In the genomic region with DNA sequence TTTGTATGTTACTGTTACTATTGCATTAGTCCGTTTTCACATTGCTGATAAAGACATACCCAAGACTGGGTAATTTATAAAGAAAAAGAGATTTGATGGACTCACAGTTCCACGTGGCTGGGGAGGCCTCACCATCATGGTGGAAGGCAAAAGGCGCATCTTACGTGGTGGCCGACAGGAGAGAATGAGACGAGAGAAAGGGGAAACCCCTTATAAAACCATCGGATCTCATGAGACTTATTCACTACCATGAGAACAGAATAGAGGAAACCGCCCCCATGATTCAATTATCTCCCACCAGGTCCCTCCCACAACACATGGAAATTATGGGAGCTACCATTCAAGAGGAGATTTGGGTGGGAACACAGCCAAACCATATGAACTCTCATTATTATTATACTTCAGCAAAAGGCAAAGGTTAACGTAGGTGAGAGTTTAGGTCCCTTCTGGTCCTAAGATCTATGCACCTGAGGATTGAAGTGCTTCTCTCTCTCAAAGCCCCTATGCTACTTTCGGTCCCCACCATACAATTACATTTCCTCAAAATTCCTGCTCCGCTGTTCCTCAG, we compare ENCODE assay signal across 10 cellular contexts. TPM values are rescaled to one million over a fixed set of nuclear protein-coding genes. Genes with fewer than 3 reads are reported as not detected.
DNase-seq lines count a peak whose midpoint lies in the region; ATAC-seq, FAIRE-seq and TF ChIP-seq lines count a peak whose summit lies in the region.
"Not testable (repeated sequence)": the region's sequence is repeated elsewhere in the genome, so short reads cannot be mapped to it uniquely, and the experiment has no call there.
"Had no signal": no experiment of that assay in that cellular context is flagged by ENCODE, and none has a peak within 500 bp of the region (broad histone marks: within the 10 kb centered on the region; RNA-seq: fewer than 3 reads in every experiment).

No MANE protein-coding gene starts in this region.

- not testable (repeated sequence) for H3K4me3 ChIP-seq in GM23338, SK-N-MC, GM12878

- DNase-seq in GM23338 (ENCODE audit: low spot score); SK-N-MC (ENCODE audit: low read depth, low spot score); GM12878 (ENCODE audit: low read depth, low spot score); natural killer cell: not testable (repeated sequence)
- DNase-seq in activated CD4-positive, alpha-beta T cell treated with anti-CD3 and anti-CD28 coated beads, Interleukin-2, amount 50 U/mL, for 48 hours = peak; percentile 28 to 35
- peak; percentile 55 for DNase-seq in putamen (ENCODE audit: low spot score)

- not testable (repeated sequence) for H3K9me2 ChIP-seq in GM23338 (ENCODE audit: insufficient read depth)

- H3K36me3 ChIP-seq in GM23338 (ENCODE audit: insufficient read depth); SK-N-MC (ENCODE audit: insufficient read depth, low read length); GM12878 (ENCODE audit: control insufficient read depth in 2 of 2, insufficient read depth in 2 of 2, low read length in 1 of 2): not testable (repeated sequence)

- 11% methylated on average over 11 of the region's 11 CpGs for WGBS in GM12878 (ENCODE audit: insufficient coverage, insufficient replicate concordance, low lambda C conversion rate, missing lambda C conversion rate)

- H3K27me3 ChIP-seq in GM23338 (ENCODE audit: insufficient read depth); GM12878 (replicated peaks in 1 of 2; ENCODE audit: control insufficient read depth in 2 of 2, insufficient read depth in 2 of 2, low read length in 1 of 2): not testable (repeated sequence)

- not testable (repeated sequence) for H4K20me1 ChIP-seq in GM23338 (replicated peaks; ENCODE audit: insufficient read depth); GM12878 (ENCODE audit: control insufficient read depth, insufficient read depth)

- H3K9me3 Mint-ChIP-seq in GM23338; activated T-helper 17 cell treated with anti-CD3 and anti-CD28 coated beads, Interleukin-2, amount 50 U/mL, for 72 hours; natural killer cell: not testable (repeated sequence)

- ATAC-seq in GM23338, GM12878, natural killer cell: not testable (repeated sequence)
- peak; percentile 53 for ATAC-seq in activated T-helper 17 cell treated with anti-CD3 and anti-CD28 coated beads, Interleukin-2, amount 50 U/mL, for 72 hours (replicated peaks)

- CTCF ChIA-PET in GM12878 (lab: Yijun Ruan, JAX) = interaction anchor here (1.0 to 2.6 kb wide), 7 partner anchors 8 to 442 kb away, joined by 3 to 12 read pairs (median 3); no protein-coding TSS in a partner anchor

- TF ChIP-seq EP300 in GM12878 (IDR thresholded peaks at IDR 0.05; ENCODE audit: borderline replicate concordance in 1 of 2, control insufficient read depth in 1 of 2, low read depth in 2 of 2, low read length in 2 of 2) = not testable (repeated sequence)

- FAIRE-seq in GM12878 (lab: Jason Lieb, UNC) = not testable (repeated sequence)

- H3K4me1 ChIP-seq in GM23338 (ENCODE audit: insufficient read depth) = not testable (repeated sequence)
- H3K4me1 ChIP-seq in GM12878 (ENCODE audit: control insufficient read depth, insufficient read depth, low read length) = peaks cover 14% of the 10 kb centered on the region

- not testable (repeated sequence) for H3K36me3 Mint-ChIP-seq in GM23338 (ENCODE audit: low read depth); activated T-helper 17 cell treated with anti-CD3 and anti-CD28 coated beads, Interleukin-2, amount 50 U/mL, for 72 hours (ENCODE audit: low read depth); natural killer cell

- in situ Hi-C loops in GM12878 (cut with MboI) = loop anchor here (10.0 kb wide), 1 partner anchor 631 kb away; no protein-coding TSS in a partner anchor

- H3K27me3 Mint-ChIP-seq in GM23338 (ENCODE audit: insufficient read depth, low read depth, poor library complexity); activated T-helper 17 cell treated with anti-CD3 and anti-CD28 coated beads, Interleukin-2, amount 50 U/mL, for 72 hours; natural killer cell (ENCODE audit: low read depth in 2 of 2): not testable (repeated sequence)

- H3K4me2 ChIP-seq in GM23338; GM12878 (ENCODE audit: control insufficient read depth, insufficient read depth): not testable (repeated sequence)

- H3K27ac Mint-ChIP-seq in GM23338, natural killer cell: not testable (repeated sequence)
- H3K27ac Mint-ChIP-seq in activated T-helper 17 cell treated with anti-CD3 and anti-CD28 coated beads, Interleukin-2, amount 50 U/mL, for 72 hours = peak overlapping the region; percentile 45

- not testable (repeated sequence) for H3K9me3 ChIP-seq in SK-N-MC (ENCODE audit: low read depth, low read length); GM12878 (replicated peaks; ENCODE audit: control insufficient read depth, insufficient read depth, low read length)

- H3K4me1 Mint-ChIP-seq in GM23338 (peaks cover 21% of the 10 kb centered on the region), natural killer cell (peaks cover 17 to 18% of the 10 kb centered on the region in 2 donors)
- peaks cover 27% of the 10 kb centered on the region for H3K4me1 Mint-ChIP-seq in activated T-helper 17 cell treated with anti-CD3 and anti-CD28 coated beads, Interleukin-2, amount 50 U/mL, for 72 hours

- H3K79me2 ChIP-seq in GM23338 (replicated peaks; ENCODE audit: insufficient read depth) (peaks cover 23% of the 10 kb centered on the region), GM12878 (ENCODE audit: control insufficient read depth, insufficient read depth, low read length) (peaks cover 20% of the 10 kb centered on the region)

- SMC1A ChIA-PET in GM12878 (lab: Charles Lee; ENCODE audit: uncharacterized antibody, unreplicated experiment) = interaction anchor here (0.9 to 1.4 kb wide), 4 partner anchors 8 to 907 kb away, joined by 3 to 4 read pairs (median 3); no protein-coding TSS in a partner anchor

- not testable (repeated sequence) for TF ChIP-seq POLR2A in GM12878 (IDR thresholded peaks at IDR 0.05; ENCODE audit: low read depth, low read length)

- intact Hi-C loops in GM12878 (cut with micrococcal nuclease; ENCODE audit: unreplicated experiment) = not testable (repeated sequence)
- intact Hi-C loops in natural killer cell (cut with micrococcal nuclease) = loop anchor here (10.0 kb wide), 1 partner anchor 439 kb away; no protein-coding TSS in a partner anchor

- not testable (repeated sequence) for BruUV-seq in GM12878 (replicated peaks; lab: Mats Ljungman, UMichigan)

- POLR2A ChIA-PET in GM12878 (lab: Charles Lee) = not testable (repeated sequence)

- H3K9ac ChIP-seq in SK-N-MC (ENCODE audit: insufficient read length); GM12878 (ENCODE audit: control insufficient read depth, insufficient read depth, low read length): not testable (repeated sequence)

- not testable (repeated sequence) for TF ChIP-seq CTCF in GM23338 (conservative IDR thresholded peaks at IDR 0.05; ENCODE audit: low read depth in 2 of 2); GM12878 (IDR thresholded peaks at IDR 0.05 in 2 of 3, conservative IDR thresholded peaks at IDR 0.05 in 1 of 3; ENCODE audit: control insufficient read depth in 2 of 3, extremely low read depth in 1 of 3, insufficient read depth in 1 of 3, low read depth in 3 of 3, low read length in 3 of 3); natural killer cell (IDR thresholded peaks at IDR 0.05)

- H3K27ac ChIP-seq in GM23338 (ENCODE audit: low read depth); GM12878 (ENCODE audit: control insufficient read depth, insufficient read depth): not testable (repeated sequence)
- 0 out of 2 replicates have a peak overlapping the region, but pooled peaks have one; percentile 14 for H3K27ac ChIP-seq in SK-N-MC

- not testable (repeated sequence) for TF ChIP-seq RAD21 in GM12878 (IDR thresholded peaks at IDR 0.05; ENCODE audit: insufficient read depth, low read depth, low read length)

- not testable (repeated sequence) for H3F3A ChIP-seq in GM23338 (replicated peaks; ENCODE audit: low read depth)

- 0 out of 2 replicates have a peak overlapping the region, but pooled peaks have one; percentile 32 for H2AFZ ChIP-seq in GM23338
- not testable (repeated sequence) for H2AFZ ChIP-seq in GM12878 (ENCODE audit: control insufficient read depth, low read depth, low read length)

- H3K4me3 Mint-ChIP-seq in GM23338 = not testable (repeated sequence)
- H3K4me3 Mint-ChIP-seq in activated T-helper 17 cell treated with anti-CD3 and anti-CD28 coated beads, Interleukin-2, amount 50 U/mL, for 72 hours = peak overlapping the region; percentile 51
- peak overlapping the region; percentile 21 for H3K4me3 Mint-ChIP-seq in natural killer cell

- RAD21 ChIA-PET in GM12878 (lab: Charles Lee; ENCODE audit: unreplicated experiment) = interaction anchor here (1.7 kb wide), 1 partner anchor 440 kb away, joined by 4 read pairs; no protein-coding TSS in a partner anchor

RNA-seq across cellular contexts. Expression of a gene that starts 2.5 kb away (rescaled TPM):
- total RNA-seq in GM23338 (2014; rRNA removed; shearing (Covaris generic)) = 105 and 196 TPM in 2 replicates
- polyA plus RNA-seq in GM23338 (2016; fragmentation: Nextera tagmentation; extraction: Ambion mirVana) = 477 and 584 TPM in 2 replicates
- total RNA-seq in activated T-helper 17 cell treated with anti-CD3 and anti-CD28 coated beads, Interleukin-2, amount 50 U/mL, for 72 hours = 10 to 100 TPM; 32.5 to 35.8 TPM
- 6.5 and 8.4 TPM in 2 replicates for total RNA-seq in GM12878 (2013; cell fraction: nucleolus; rRNA removed)
- 40.0 and 54.8 TPM in 2 replicates for total RNA-seq in GM12878 (2014; rRNA removed)
- total RNA-seq in GM12878 (2014; rRNA removed; fragmentation: Illumina TruSeq; extraction: Trizol) = 88.4 and 94.5 TPM in 2 replicates
- 36.9 and 39.0 TPM in 2 replicates for total RNA-seq in GM12878 (2021)
- polyA plus RNA-seq in GM12878 (2011; ENCODE audit: low read depth) = 11.2 TPM
- polyA plus RNA-seq in GM12878 (2011; rRNA removed) = 60.8 and 128 TPM in 2 replicates
- 16.6 and 21.9 TPM in 2 replicates for polyA plus RNA-seq in GM12878 (2011; cell fraction: cytosol; rRNA removed)
- 20.8 and 22.9 TPM in 2 replicates for polyA plus RNA-seq in GM12878 (2011; cell fraction: nucleus; rRNA removed)
- 58.4 and 77.9 TPM in 2 replicates for polyA plus RNA-seq in GM12878 (2012)
- 136 and 201 TPM in 2 replicates for polyA plus RNA-seq in GM12878 (2014; fragmentation: Illumina TruSeq; extraction: Trizol)
- polyA plus RNA-seq in GM12878 (2014; fragmentation: Nextera tagmentation; extraction: Ambion mirVana) = 100 to 1,000 TPM; 121 to 123 TPM
- polyA plus RNA-seq in GM12878 (2014; rRNA removed) = 51.0 and 76.6 TPM in 2 replicates
- 10 to 100 TPM; 78.1 to 87.5 TPM for polyA plus RNA-seq in GM12878 (2016; fragmentation: Nextera tagmentation; extraction: Ambion mirVana)
- 4.4 and 6.5 TPM in 2 replicates for polyA minus RNA-seq in GM12878 (2011; rRNA and poly(A)+ RNA removed)
- 5.4 and 8.2 TPM in 2 replicates for polyA minus RNA-seq in GM12878 (2011; cell fraction: cytosol; rRNA and poly(A)+ RNA removed)
- polyA minus RNA-seq in GM12878 (2011; cell fraction: nucleus; rRNA and poly(A)+ RNA removed) = 0.97 and 2.9 TPM in 2 replicates
- total RNA-seq in natural killer cell = 10 to 100 TPM; 16.5 to 22.2 (median 17.1) TPM

RNA-seq across cellular contexts. Expression of a gene that starts 31.6 kb away (rescaled TPM):
- total RNA-seq in GM23338 (2014; rRNA removed; shearing (Covaris generic)) = 0.12 TPM in 1 of 2 replicates, not detected in the other
- polyA plus RNA-seq in GM23338 (2016; fragmentation: Nextera tagmentation; extraction: Ambion mirVana) = 0.10 TPM in 1 of 2 replicates, not detected in the other
- total RNA-seq in activated T-helper 17 cell treated with anti-CD3 and anti-CD28 coated beads, Interleukin-2, amount 50 U/mL, for 72 hours = under 1 TPM in 1 of 2 donors, not detected in 1; 0.08 TPM
- not detected in 2 replicates for total RNA-seq in GM12878 (2013; cell fraction: nucleolus; rRNA removed)
- total RNA-seq in GM12878 (2014; rRNA removed) = not detected in 2 replicates
- total RNA-seq in GM12878 (2014; rRNA removed; fragmentation: Illumina TruSeq; extraction: Trizol) = not detected in 2 replicates
- total RNA-seq in GM12878 (2021) = 0.69 TPM in 1 of 2 replicates, not detected in the other
- polyA plus RNA-seq in GM12878 (2011; ENCODE audit: low read depth) = not detected
- not detected in 2 replicates for polyA plus RNA-seq in GM12878 (2011; rRNA removed)
- not detected in 2 replicates for polyA plus RNA-seq in GM12878 (2011; cell fraction: cytosol; rRNA removed)
- polyA plus RNA-seq in GM12878 (2011; cell fraction: nucleus; rRNA removed) = not detected in 2 replicates
- not detected in 2 replicates for polyA plus RNA-seq in GM12878 (2012)
- polyA plus RNA-seq in GM12878 (2014; fragmentation: Illumina TruSeq; extraction: Trizol) = not detected in 2 replicates
- polyA plus RNA-seq in GM12878 (2014; fragmentation: Nextera tagmentation; extraction: Ambion mirVana) = not detected
- not detected in 2 replicates for polyA plus RNA-seq in GM12878 (2014; rRNA removed)
- not detected for polyA plus RNA-seq in GM12878 (2016; fragmentation: Nextera tagmentation; extraction: Ambion mirVana)
- polyA minus RNA-seq in GM12878 (2011; rRNA and poly(A)+ RNA removed) = not detected in 2 replicates
- not detected in 2 replicates for polyA minus RNA-seq in GM12878 (2011; cell fraction: cytosol; rRNA and poly(A)+ RNA removed)
- polyA minus RNA-seq in GM12878 (2011; cell fraction: nucleus; rRNA and poly(A)+ RNA removed) = not detected in 2 replicates
- under 1 TPM in 1 of 3 donors, not detected in 2; 0.12 TPM for total RNA-seq in natural killer cell
- total RNA-seq: H1, H9 had no signal
- polyA plus RNA-seq: H1, IgD-negative memory B cell had no signal
